Comparison of ENCODE assay signal across 1 cellular context in genomic region chr22:42994917-42995562, GRCh38.
TF ChIP-seq lines count a peak whose summit lies in the region.

No MANE protein-coding gene starts in this region.

TF ChIP-seq in HepG2, 621 proteins besides CTCF, POLR2A, EP300 and RAD21 (continued from another document and continues in another):
- TF ChIP-seq, protein P1, sequence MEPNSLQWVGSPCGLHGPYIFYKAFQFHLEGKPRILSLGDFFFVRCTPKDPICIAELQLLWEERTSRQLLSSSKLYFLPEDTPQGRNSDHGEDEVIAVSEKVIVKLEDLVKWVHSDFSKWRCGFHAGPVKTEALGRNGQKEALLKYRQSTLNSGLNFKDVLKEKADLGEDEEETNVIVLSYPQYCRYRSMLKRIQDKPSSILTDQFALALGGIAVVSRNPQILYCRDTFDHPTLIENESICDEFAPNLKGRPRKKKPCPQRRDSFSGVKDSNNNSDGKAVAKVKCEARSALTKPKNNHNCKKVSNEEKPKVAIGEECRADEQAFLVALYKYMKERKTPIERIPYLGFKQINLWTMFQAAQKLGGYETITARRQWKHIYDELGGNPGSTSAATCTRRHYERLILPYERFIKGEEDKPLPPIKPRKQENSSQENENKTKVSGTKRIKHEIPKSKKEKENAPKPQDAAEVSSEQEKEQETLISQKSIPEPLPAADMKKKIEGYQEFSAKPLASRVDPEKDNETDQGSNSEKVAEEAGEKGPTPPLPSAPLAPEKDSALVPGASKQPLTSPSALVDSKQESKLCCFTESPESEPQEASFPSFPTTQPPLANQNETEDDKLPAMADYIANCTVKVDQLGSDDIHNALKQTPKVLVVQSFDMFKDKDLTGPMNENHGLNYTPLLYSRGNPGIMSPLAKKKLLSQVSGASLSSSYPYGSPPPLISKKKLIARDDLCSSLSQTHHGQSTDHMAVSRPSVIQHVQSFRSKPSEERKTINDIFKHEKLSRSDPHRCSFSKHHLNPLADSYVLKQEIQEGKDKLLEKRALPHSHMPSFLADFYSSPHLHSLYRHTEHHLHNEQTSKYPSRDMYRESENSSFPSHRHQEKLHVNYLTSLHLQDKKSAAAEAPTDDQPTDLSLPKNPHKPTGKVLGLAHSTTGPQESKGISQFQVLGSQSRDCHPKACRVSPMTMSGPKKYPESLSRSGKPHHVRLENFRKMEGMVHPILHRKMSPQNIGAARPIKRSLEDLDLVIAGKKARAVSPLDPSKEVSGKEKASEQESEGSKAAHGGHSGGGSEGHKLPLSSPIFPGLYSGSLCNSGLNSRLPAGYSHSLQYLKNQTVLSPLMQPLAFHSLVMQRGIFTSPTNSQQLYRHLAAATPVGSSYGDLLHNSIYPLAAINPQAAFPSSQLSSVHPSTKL (CRISPR knock-in tag; IDR thresholded peaks at IDR 0.05), result peak; percentile 92
- no peak for TF ChIP-seq ZNF598 (CRISPR knock-in tag; IDR thresholded peaks at IDR 0.05; ENCODE audit: borderline replicate concordance)
- TF ChIP-seq STAG1 (CRISPR knock-in tag; IDR thresholded peaks at IDR 0.05), result 0 out of 2 replicates have a peak, but pooled peaks have one; percentile 27
- TF ChIP-seq YY1 (IDR thresholded peaks at IDR 0.05; ENCODE audit: insufficient read depth, insufficient replicate concordance, low read depth, low read length), result no peak
- no peak for TF ChIP-seq ZNF891 (CRISPR knock-in tag; IDR thresholded peaks at IDR 0.05)
- no peak for TF ChIP-seq KLF9 (CRISPR knock-in tag; IDR thresholded peaks at IDR 0.05; ENCODE audit: low read depth)
- TF ChIP-seq NAIF1 (CRISPR knock-in tag; IDR thresholded peaks at IDR 0.05; ENCODE audit: borderline replicate concordance), result no peak
- TF ChIP-seq TRIM24 (CRISPR knock-in tag; IDR thresholded peaks at IDR 0.05), result no peak
- 0 out of 2 replicates have a peak, but pooled peaks have one; percentile 66 for TF ChIP-seq HOXA3 (CRISPR knock-in tag; IDR thresholded peaks at IDR 0.05)
- TF ChIP-seq, protein P2, sequence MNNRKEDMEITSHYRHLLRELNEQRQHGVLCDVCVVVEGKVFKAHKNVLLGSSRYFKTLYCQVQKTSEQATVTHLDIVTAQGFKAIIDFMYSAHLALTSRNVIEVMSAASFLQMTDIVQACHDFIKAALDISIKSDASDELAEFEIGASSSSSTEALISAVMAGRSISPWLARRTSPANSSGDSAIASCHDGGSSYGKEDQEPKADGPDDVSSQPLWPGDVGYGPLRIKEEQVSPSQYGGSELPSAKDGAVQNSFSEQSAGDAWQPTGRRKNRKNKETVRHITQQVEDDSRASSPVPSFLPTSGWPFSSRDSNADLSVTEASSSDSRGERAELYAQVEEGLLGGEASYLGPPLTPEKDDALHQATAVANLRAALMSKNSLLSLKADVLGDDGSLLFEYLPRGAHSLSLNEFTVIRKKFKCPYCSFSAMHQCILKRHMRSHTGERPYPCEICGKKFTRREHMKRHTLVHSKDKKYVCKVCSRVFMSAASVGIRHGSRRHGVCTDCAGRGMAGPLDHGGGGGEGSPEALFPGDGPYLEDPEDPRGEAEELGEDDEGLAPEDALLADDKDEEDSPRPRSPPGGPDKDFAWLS (CRISPR knock-in tag; IDR thresholded peaks at IDR 0.05; ENCODE audit: borderline replicate concordance), result no peak
- no peak for TF ChIP-seq NR3C1 (CRISPR knock-in tag; IDR thresholded peaks at IDR 0.05)
- no peak for TF ChIP-seq ZNF33A (CRISPR knock-in tag; IDR thresholded peaks at IDR 0.05; ENCODE audit: borderline replicate concordance)
- no peak for TF ChIP-seq SSRP1 (CRISPR knock-in tag; IDR thresholded peaks at IDR 0.05)
- no peak for TF ChIP-seq ONECUT2 (CRISPR knock-in tag; IDR thresholded peaks at IDR 0.05)
- no peak for TF ChIP-seq ZFAT (CRISPR knock-in tag; conservative IDR thresholded peaks at IDR 0.05)
- TF ChIP-seq ZNF646 (CRISPR knock-in tag; IDR thresholded peaks at IDR 0.05), result no peak; the same call in 1 of the 2 replicates
- TF ChIP-seq PTBP1 (IDR thresholded peaks at IDR 0.05; ENCODE audit: low read depth, low read length, poor library complexity, severe bottlenecking), result no peak
- peak; percentile 84 for TF ChIP-seq SOX5 (CRISPR knock-in tag; IDR thresholded peaks at IDR 0.05; ENCODE audit: borderline replicate concordance)
- no peak; the same call in 1 of the 2 replicates for TF ChIP-seq RXRB (CRISPR knock-in tag; IDR thresholded peaks at IDR 0.05; ENCODE audit: borderline replicate concordance)
- TF ChIP-seq NBN (conservative IDR thresholded peaks at IDR 0.05), result no peak
- peak; percentile 76; the same call in 1 of the 2 replicates for TF ChIP-seq ZFP37 (CRISPR knock-in tag; IDR thresholded peaks at IDR 0.05; ENCODE audit: borderline replicate concordance)
- no peak for TF ChIP-seq ZNF432 (CRISPR knock-in tag; IDR thresholded peaks at IDR 0.05; ENCODE audit: borderline replicate concordance)
- TF ChIP-seq ZNF550 (CRISPR knock-in tag; IDR thresholded peaks at IDR 0.05; ENCODE audit: borderline replicate concordance), result no peak
- TF ChIP-seq, protein P3, sequence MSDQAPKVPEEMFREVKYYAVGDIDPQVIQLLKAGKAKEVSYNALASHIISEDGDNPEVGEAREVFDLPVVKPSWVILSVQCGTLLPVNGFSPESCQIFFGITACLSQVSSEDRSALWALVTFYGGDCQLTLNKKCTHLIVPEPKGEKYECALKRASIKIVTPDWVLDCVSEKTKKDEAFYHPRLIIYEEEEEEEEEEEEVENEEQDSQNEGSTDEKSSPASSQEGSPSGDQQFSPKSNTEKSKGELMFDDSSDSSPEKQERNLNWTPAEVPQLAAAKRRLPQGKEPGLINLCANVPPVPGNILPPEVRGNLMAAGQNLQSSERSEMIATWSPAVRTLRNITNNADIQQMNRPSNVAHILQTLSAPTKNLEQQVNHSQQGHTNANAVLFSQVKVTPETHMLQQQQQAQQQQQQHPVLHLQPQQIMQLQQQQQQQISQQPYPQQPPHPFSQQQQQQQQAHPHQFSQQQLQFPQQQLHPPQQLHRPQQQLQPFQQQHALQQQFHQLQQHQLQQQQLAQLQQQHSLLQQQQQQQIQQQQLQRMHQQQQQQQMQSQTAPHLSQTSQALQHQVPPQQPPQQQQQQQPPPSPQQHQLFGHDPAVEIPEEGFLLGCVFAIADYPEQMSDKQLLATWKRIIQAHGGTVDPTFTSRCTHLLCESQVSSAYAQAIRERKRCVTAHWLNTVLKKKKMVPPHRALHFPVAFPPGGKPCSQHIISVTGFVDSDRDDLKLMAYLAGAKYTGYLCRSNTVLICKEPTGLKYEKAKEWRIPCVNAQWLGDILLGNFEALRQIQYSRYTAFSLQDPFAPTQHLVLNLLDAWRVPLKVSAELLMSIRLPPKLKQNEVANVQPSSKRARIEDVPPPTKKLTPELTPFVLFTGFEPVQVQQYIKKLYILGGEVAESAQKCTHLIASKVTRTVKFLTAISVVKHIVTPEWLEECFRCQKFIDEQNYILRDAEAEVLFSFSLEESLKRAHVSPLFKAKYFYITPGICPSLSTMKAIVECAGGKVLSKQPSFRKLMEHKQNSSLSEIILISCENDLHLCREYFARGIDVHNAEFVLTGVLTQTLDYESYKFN (CRISPR knock-in tag; conservative IDR thresholded peaks at IDR 0.05), result peak; percentile 85
- TF ChIP-seq SMAD1 (CRISPR knock-in tag; IDR thresholded peaks at IDR 0.05; ENCODE audit: borderline replicate concordance, low read depth), result no peak
- peak; percentile 34; the same call in 1 of the 2 replicates for TF ChIP-seq THRA (CRISPR knock-in tag; IDR thresholded peaks at IDR 0.05; ENCODE audit: borderline replicate concordance)
- TF ChIP-seq ZFY (CRISPR knock-in tag; IDR thresholded peaks at IDR 0.05), result no peak; the same call in 1 of the 2 replicates
- no peak for TF ChIP-seq ZNF367 (CRISPR knock-in tag; IDR thresholded peaks at IDR 0.05; ENCODE audit: borderline replicate concordance)
- TF ChIP-seq ZSCAN5A (CRISPR knock-in tag; IDR thresholded peaks at IDR 0.05; ENCODE audit: borderline replicate concordance), result no peak
- TF ChIP-seq YEATS4 (CRISPR knock-in tag; IDR thresholded peaks at IDR 0.05; ENCODE audit: borderline replicate concordance), result 0 out of 2 replicates have a peak, but pooled peaks have one; percentile 44
- TF ChIP-seq KAT7 (CRISPR knock-in tag; IDR thresholded peaks at IDR 0.05; ENCODE audit: borderline replicate concordance), result no peak
- TF ChIP-seq MED8 (CRISPR knock-in tag; IDR thresholded peaks at IDR 0.05; ENCODE audit: insufficient replicate concordance), result no peak
